ENCODE assay signal across 19 cellular contexts in the genomic region with DNA sequence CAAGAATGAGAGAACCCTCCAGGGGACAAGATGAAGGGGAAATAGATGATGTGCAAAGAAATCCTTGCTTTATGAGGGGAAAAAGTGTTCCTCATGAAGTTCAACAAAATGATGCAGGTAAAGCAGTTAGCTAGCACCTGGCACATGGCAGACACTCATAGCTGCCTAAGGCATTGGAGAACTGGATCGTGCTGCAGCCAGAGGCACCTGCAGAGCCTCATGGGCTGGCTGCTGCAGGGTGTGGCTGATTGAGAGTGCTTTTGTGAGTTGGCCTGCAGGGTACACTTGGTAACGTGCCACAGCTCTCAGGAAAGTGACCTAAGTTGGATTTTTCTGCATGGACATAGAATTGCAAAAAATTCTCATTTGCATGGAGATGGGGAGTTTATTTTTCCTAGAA. TPM values are rescaled to one million over a fixed set of nuclear protein-coding genes. Genes with fewer than 3 reads are reported as not detected.
A peak's percentile ranks its signal among the peaks of the same experiment; 100 is the strongest.
DNase-seq lines count a peak whose midpoint lies in the region; ATAC-seq lines count a peak whose summit lies in the region.
"Had no signal": no experiment of that assay in that cellular context is flagged by ENCODE, and none has a peak within 500 bp of the region (broad histone marks: within the 10 kb centered on the region; RNA-seq: fewer than 3 reads in every experiment).

No MANE protein-coding gene starts in this region.

- peak; percentile 91 for ATAC-seq in left colon
- no peak for ATAC-seq in HG02840 (IDR thresholded peaks at IDR 0.05; ENCODE audit: low FRiP score, unreplicated experiment)
- no peak for ATAC-seq in GM21717 (IDR thresholded peaks at IDR 0.05; ENCODE audit: unreplicated experiment)
- ATAC-seq: left cardiac atrium had no signal

- intact Hi-C loops in left colon (cut with DNase I, micrococcal nuclease), result no loop called here

- peak; percentile 28 for DNase-seq in CD1c-positive myeloid dendritic cell (ENCODE audit: extremely low spot score)
- peak; percentile 18 for DNase-seq in NCI-H1092 (lab: John Stamatoyannopoulos, UW)
- DNase-seq in NCI-H774 (lab: John Stamatoyannopoulos, UW), result peak; percentile 15
- DNase-seq in left colon, result peak; percentile 57 to 59
- no peak for DNase-seq in NOMO-1 treated with dmso at 0.1 percent for 144 hours (lab: John Stamatoyannopoulos, UW; ENCODE audit: unreplicated experiment)
- no peak for DNase-seq in nucleus accumbens (lab: John Stamatoyannopoulos, UW)
- DNase-seq: activated CD4-positive, alpha-beta T cell treated with anti-CD3 and anti-CD28 coated beads, Interleukin-2, amount 10 ng/mL, durations not matched to agents 7 days and 5 days; activated CD8-positive, alpha-beta memory T cell treated with anti-CD3 and anti-CD28 coated beads, Interleukin-2, amount 50 U/mL, for 48 hours; activated gamma-delta T cell treated with Interleukin-2 at 50 U/mL for 16 hours; amygdala; endodermal cell; left cardiac atrium; NCI-H1048; NCI-H526 treated with DMSO at 0.1 percent for 48 hours; occipital lobe; sigmoid colon; substantia nigra had no signal

RNA-seq across cellular contexts. Expression of a gene that starts 31.7 kb away (rescaled TPM):
- not detected for total RNA-seq in left colon
- total RNA-seq: activated CD4-positive, alpha-beta T cell treated with anti-CD3 and anti-CD28 coated beads, Interleukin-2, amount 10 ng/mL, durations not matched to agents 7 days and 5 days; endodermal cell; left cardiac atrium; sigmoid colon had no signal

Comparison
In these comparisons a context has a peak if more than half of its experiments do, and no peak if none do; other contexts are left out.
1. DNase-seq: peak in CD1c-positive myeloid dendritic cell (single experiment), NCI-H1092 (single experiment), NCI-H774 (single experiment) and left colon (2 of 2); none in NOMO-1 treated with dmso at 0.1 percent for 144 hours (single experiment) and nucleus accumbens (0 of 56).